ENCODE assay signal across 26 cellular contexts in genomic region chr13:108733141-108733540, GRCh38.
"Had no signal": no experiment of that assay in that cellular context is flagged by ENCODE, and none has a peak within 500 bp of the region (broad histone marks: within the 10 kb centered on the region; RNA-seq: fewer than 3 reads in every experiment).

No MANE protein-coding gene starts in this region.

- H3K4me3 ChIP-seq: ascending aorta, body of pancreas, colonic mucosa, esophagus squamous epithelium had no signal

- DNase-seq: activated CD4-positive, alpha-beta memory T cell treated with anti-CD3 and anti-CD28 coated beads for 36 hours; activated CD4-positive, alpha-beta T cell treated with anti-CD3 and anti-CD28 coated beads for 36 hours; activated CD4-positive, alpha-beta T cell treated with anti-CD3 and anti-CD28 coated beads, Interleukin-2, amount 10 ng/mL, durations not matched to agents 24 days and 14 days; activated CD4-positive, CD25-positive, alpha-beta regulatory T cell; activated CD4-positive, CD25-positive, alpha-beta regulatory T cell treated with anti-CD3 and anti-CD28 coated beads, Interleukin-2, amount 50 U/mL, for 72 hours; activated CD8-positive, alpha-beta memory T cell treated with anti-CD3 and anti-CD28 coated beads, Interleukin-2, amount 10 ng/mL, durations not matched to agents 7 days and 5 days; activated CD8-positive, alpha-beta memory T cell treated with anti-CD3 and anti-CD28 coated beads, Interleukin-2, amount 50 U/mL, for 4 hours; activated CD8-positive, alpha-beta T cell treated with anti-CD3 and anti-CD28 coated beads, Interleukin-2, amount 10 ng/mL, durations not matched to agents 7 days and 5 days; activated gamma-delta T cell; activated naive CD4-positive, alpha-beta T cell; activated naive CD4-positive, alpha-beta T cell treated with anti-CD3 and anti-CD28 coated beads, Interleukin-2, amount 10 ng/mL, durations not matched to agents 7 days and 5 days; activated naive CD8-positive, alpha-beta T cell treated with anti-CD3 and anti-CD28 coated beads, Interleukin-2, amount 10 ng/mL, durations not matched to agents 7 days and 5 days; activated T-cell treated with anti-CD3 and anti-CD28 coated beads, Interleukin-2, amount 50 U/mL, for 1 hour; activated T-cell treated with anti-CD3 and anti-CD28 coated beads, Interleukin-2, amount 50 U/mL, for 72 hours; body of pancreas; caudate nucleus; colonic mucosa; effector CD8-positive, alpha-beta T cell; esophagus squamous epithelium; head of caudate nucleus; T-helper 1 cell; T-helper 17 cell; T1000 had no signal

- H3K36me3 Mint-ChIP-seq: activated CD8-positive, alpha-beta memory T cell treated with anti-CD3 and anti-CD28 coated beads, Interleukin-2, amount 10 ng/mL, durations not matched to agents 7 days and 5 days; activated naive CD4-positive, alpha-beta T cell treated with anti-CD3 and anti-CD28 coated beads, Interleukin-2, amount 10 ng/mL, durations not matched to agents 7 days and 5 days; activated naive CD4-positive, alpha-beta T cell treated with anti-CD3 and anti-CD28 coated beads, Interleukin-2, amount 50 U/mL, for 72 hours; activated naive CD8-positive, alpha-beta T cell treated with anti-CD3 and anti-CD28 coated beads, Interleukin-2, amount 10 ng/mL, durations not matched to agents 7 days and 5 days had no signal

- H3K4me3 Mint-ChIP-seq: activated CD4-positive, alpha-beta memory T cell treated with anti-CD3 and anti-CD28 coated beads for 36 hours; activated CD4-positive, alpha-beta T cell treated with anti-CD3 and anti-CD28 coated beads for 36 hours; activated CD4-positive, alpha-beta T cell treated with anti-CD3 and anti-CD28 coated beads, Interleukin-2, amount 10 ng/mL, durations not matched to agents 24 days and 14 days; activated CD8-positive, alpha-beta memory T cell treated with anti-CD3 and anti-CD28 coated beads, Interleukin-2, amount 10 ng/mL, durations not matched to agents 7 days and 5 days; activated CD8-positive, alpha-beta T cell treated with anti-CD3 and anti-CD28 coated beads, Interleukin-2, amount 10 ng/mL, durations not matched to agents 7 days and 5 days; activated naive CD4-positive, alpha-beta T cell treated with anti-CD3 and anti-CD28 coated beads, Interleukin-2, amount 10 ng/mL, durations not matched to agents 7 days and 5 days; activated naive CD8-positive, alpha-beta T cell treated with anti-CD3 and anti-CD28 coated beads, Interleukin-2, amount 10 ng/mL, durations not matched to agents 7 days and 5 days; activated T-cell treated with anti-CD3 and anti-CD28 coated beads, Interleukin-2, amount 50 U/mL, for 72 hours; T-helper 17 cell; T-helper 2 cell treated with Interferon-gamma antibody and Interleukin-4, amounts not matched to agents 5 μg/mL and 100 μg/mL, for 36 hours had no signal

- H3K27ac Mint-ChIP-seq: activated CD4-positive, alpha-beta memory T cell treated with anti-CD3 and anti-CD28 coated beads for 36 hours; activated CD4-positive, alpha-beta T cell treated with anti-CD3 and anti-CD28 coated beads for 36 hours; activated CD4-positive, alpha-beta T cell treated with anti-CD3 and anti-CD28 coated beads, Interleukin-2, amount 10 ng/mL, durations not matched to agents 24 days and 14 days; activated CD8-positive, alpha-beta memory T cell treated with anti-CD3 and anti-CD28 coated beads, Interleukin-2, amount 10 ng/mL, durations not matched to agents 7 days and 5 days; activated CD8-positive, alpha-beta T cell treated with anti-CD3 and anti-CD28 coated beads, Interleukin-2, amount 10 ng/mL, durations not matched to agents 7 days and 5 days; activated naive CD4-positive, alpha-beta T cell treated with anti-CD3 and anti-CD28 coated beads, Interleukin-2, amount 10 ng/mL, durations not matched to agents 7 days and 5 days; activated naive CD4-positive, alpha-beta T cell treated with anti-CD3 and anti-CD28 coated beads, Interleukin-2, amount 50 U/mL, for 72 hours; activated naive CD8-positive, alpha-beta T cell treated with anti-CD3 and anti-CD28 coated beads, Interleukin-2, amount 10 ng/mL, durations not matched to agents 7 days and 5 days; activated T-cell treated with anti-CD3 and anti-CD28 coated beads, Interleukin-2, amount 50 U/mL, for 72 hours; T-helper 17 cell; T-helper 2 cell treated with Interferon-gamma antibody and Interleukin-4, amounts not matched to agents 5 μg/mL and 100 μg/mL, for 36 hours had no signal

- H3K4me1 Mint-ChIP-seq: activated CD4-positive, alpha-beta T cell treated with anti-CD3 and anti-CD28 coated beads for 36 hours; activated CD4-positive, alpha-beta T cell treated with anti-CD3 and anti-CD28 coated beads, Interleukin-2, amount 10 ng/mL, durations not matched to agents 24 days and 14 days; activated CD8-positive, alpha-beta memory T cell treated with anti-CD3 and anti-CD28 coated beads, Interleukin-2, amount 10 ng/mL, durations not matched to agents 7 days and 5 days; activated naive CD4-positive, alpha-beta T cell treated with anti-CD3 and anti-CD28 coated beads, Interleukin-2, amount 10 ng/mL, durations not matched to agents 7 days and 5 days; activated naive CD8-positive, alpha-beta T cell treated with anti-CD3 and anti-CD28 coated beads, Interleukin-2, amount 10 ng/mL, durations not matched to agents 7 days and 5 days; T-helper 17 cell had no signal

- H3K9me3 Mint-ChIP-seq: activated CD4-positive, alpha-beta T cell treated with anti-CD3 and anti-CD28 coated beads, Interleukin-2, amount 10 ng/mL, durations not matched to agents 24 days and 14 days; T-helper 2 cell treated with Interferon-gamma antibody and Interleukin-4, amounts not matched to agents 5 μg/mL and 100 μg/mL, for 36 hours had no signal

- H3K27me3 Mint-ChIP-seq: activated CD4-positive, alpha-beta memory T cell treated with anti-CD3 and anti-CD28 coated beads for 36 hours; activated CD4-positive, alpha-beta T cell treated with anti-CD3 and anti-CD28 coated beads, Interleukin-2, amount 10 ng/mL, durations not matched to agents 24 days and 14 days; activated CD8-positive, alpha-beta memory T cell treated with anti-CD3 and anti-CD28 coated beads, Interleukin-2, amount 10 ng/mL, durations not matched to agents 7 days and 5 days; activated naive CD4-positive, alpha-beta T cell treated with anti-CD3 and anti-CD28 coated beads, Interleukin-2, amount 10 ng/mL, durations not matched to agents 7 days and 5 days; activated naive CD8-positive, alpha-beta T cell treated with anti-CD3 and anti-CD28 coated beads, Interleukin-2, amount 10 ng/mL, durations not matched to agents 7 days and 5 days had no signal
